ENCODE assay signal across 1 cellular context in the genomic region with DNA sequence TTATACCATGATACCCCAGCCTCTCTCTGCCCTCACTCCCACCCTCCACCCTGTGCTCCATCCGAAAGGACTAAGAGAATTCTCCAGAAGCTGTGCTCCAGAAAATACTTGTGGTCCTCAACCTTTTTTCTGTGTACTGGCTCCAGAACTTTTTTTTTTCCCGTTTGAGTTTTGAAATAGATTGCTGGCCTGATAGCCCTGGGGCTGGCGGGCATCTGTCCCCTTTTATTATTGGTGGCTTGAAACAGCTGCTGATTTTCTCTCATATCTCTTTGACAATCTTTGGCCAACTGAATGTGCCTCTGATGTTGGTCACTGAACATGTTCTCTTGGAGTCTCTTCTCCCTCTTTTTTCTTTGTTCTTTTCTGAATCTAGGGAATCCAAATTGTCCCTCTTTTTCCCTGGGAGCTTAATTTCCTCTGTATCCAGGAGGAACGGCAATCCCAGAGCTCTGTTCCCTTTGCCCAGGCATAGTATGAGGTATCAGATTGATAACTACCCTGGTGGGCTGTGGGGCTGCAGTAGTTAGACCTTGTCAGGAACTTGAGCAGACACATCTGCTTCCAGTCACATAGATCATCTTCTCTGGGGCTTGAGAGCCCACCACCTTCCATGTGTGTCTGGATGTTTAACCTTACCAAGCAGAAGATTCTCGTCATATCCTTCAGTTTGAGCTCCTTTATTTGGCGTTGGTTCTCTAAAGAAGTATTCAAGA.
TF ChIP-seq lines count a peak whose summit lies in the region.

No MANE protein-coding gene starts in this region.

TF ChIP-seq in K562, 482 proteins besides CTCF, POLR2A, EP300 and RAD21 (continues in another document):
- no peak for TF ChIP-seq NUFIP1 (IDR thresholded peaks at IDR 0.05; ENCODE audit: partially characterized antibody)
- peak in 1 of 2 experiments; percentile 7; a peak in 2 of 4 replicates for TF ChIP-seq ETV6 (IDR thresholded peaks at IDR 0.05; ENCODE audit: borderline replicate concordance in 1 of 2, low read depth in 2 of 2, low read length in 1 of 2)
- no peak for TF ChIP-seq ETV6 (CRISPR knock-in tag; IDR thresholded peaks at IDR 0.05; ENCODE audit: borderline replicate concordance)
- no peak for TF ChIP-seq ZNF785 (CRISPR knock-in tag; IDR thresholded peaks at IDR 0.05)
- TF ChIP-seq DIDO1 (tag; IDR thresholded peaks at IDR 0.05; ENCODE audit: low read depth): no peak
- TF ChIP-seq, protein P1, sequence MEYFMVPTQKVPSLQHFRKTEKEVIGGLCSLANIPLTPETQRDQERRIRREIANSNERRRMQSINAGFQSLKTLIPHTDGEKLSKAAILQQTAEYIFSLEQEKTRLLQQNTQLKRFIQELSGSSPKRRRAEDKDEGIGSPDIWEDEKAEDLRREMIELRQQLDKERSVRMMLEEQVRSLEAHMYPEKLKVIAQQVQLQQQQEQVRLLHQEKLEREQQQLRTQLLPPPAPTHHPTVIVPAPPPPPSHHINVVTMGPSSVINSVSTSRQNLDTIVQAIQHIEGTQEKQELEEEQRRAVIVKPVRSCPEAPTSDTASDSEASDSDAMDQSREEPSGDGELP (CRISPR knock-in tag; IDR thresholded peaks at IDR 0.05; ENCODE audit: borderline replicate concordance): 0 out of 2 replicates have a peak, but pooled peaks have one; percentile 3
- TF ChIP-seq, protein P2, sequence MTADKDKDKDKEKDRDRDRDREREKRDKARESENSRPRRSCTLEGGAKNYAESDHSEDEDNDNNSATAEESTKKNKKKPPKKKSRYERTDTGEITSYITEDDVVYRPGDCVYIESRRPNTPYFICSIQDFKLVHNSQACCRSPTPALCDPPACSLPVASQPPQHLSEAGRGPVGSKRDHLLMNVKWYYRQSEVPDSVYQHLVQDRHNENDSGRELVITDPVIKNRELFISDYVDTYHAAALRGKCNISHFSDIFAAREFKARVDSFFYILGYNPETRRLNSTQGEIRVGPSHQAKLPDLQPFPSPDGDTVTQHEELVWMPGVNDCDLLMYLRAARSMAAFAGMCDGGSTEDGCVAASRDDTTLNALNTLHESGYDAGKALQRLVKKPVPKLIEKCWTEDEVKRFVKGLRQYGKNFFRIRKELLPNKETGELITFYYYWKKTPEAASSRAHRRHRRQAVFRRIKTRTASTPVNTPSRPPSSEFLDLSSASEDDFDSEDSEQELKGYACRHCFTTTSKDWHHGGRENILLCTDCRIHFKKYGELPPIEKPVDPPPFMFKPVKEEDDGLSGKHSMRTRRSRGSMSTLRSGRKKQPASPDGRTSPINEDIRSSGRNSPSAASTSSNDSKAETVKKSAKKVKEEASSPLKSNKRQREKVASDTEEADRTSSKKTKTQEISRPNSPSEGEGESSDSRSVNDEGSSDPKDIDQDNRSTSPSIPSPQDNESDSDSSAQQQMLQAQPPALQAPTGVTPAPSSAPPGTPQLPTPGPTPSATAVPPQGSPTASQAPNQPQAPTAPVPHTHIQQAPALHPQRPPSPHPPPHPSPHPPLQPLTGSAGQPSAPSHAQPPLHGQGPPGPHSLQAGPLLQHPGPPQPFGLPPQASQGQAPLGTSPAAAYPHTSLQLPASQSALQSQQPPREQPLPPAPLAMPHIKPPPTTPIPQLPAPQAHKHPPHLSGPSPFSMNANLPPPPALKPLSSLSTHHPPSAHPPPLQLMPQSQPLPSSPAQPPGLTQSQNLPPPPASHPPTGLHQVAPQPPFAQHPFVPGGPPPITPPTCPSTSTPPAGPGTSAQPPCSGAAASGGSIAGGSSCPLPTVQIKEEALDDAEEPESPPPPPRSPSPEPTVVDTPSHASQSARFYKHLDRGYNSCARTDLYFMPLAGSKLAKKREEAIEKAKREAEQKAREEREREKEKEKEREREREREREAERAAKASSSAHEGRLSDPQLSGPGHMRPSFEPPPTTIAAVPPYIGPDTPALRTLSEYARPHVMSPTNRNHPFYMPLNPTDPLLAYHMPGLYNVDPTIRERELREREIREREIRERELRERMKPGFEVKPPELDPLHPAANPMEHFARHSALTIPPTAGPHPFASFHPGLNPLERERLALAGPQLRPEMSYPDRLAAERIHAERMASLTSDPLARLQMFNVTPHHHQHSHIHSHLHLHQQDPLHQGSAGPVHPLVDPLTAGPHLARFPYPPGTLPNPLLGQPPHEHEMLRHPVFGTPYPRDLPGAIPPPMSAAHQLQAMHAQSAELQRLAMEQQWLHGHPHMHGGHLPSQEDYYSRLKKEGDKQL (CRISPR knock-in tag; IDR thresholded peaks at IDR 0.05; ENCODE audit: borderline replicate concordance): no peak
- peak; percentile 10 for TF ChIP-seq KDM5B (IDR thresholded peaks at IDR 0.05; ENCODE audit: insufficient replicate concordance, low read depth, low read length)
- no peak for TF ChIP-seq EGR1 (conservative IDR thresholded peaks at IDR 0.05)
- TF ChIP-seq CC2D1A (IDR thresholded peaks at IDR 0.05): 0 out of 2 replicates have a peak, but pooled peaks have one; percentile 18
- TF ChIP-seq EWSR1 (IDR thresholded peaks at IDR 0.05; ENCODE audit: borderline replicate concordance, low read depth, partially characterized antibody): no peak
- TF ChIP-seq, protein P3, sequence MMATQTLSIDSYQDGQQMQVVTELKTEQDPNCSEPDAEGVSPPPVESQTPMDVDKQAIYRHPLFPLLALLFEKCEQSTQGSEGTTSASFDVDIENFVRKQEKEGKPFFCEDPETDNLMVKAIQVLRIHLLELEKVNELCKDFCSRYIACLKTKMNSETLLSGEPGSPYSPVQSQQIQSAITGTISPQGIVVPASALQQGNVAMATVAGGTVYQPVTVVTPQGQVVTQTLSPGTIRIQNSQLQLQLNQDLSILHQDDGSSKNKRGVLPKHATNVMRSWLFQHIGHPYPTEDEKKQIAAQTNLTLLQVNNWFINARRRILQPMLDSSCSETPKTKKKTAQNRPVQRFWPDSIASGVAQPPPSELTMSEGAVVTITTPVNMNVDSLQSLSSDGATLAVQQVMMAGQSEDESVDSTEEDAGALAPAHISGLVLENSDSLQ (IDR thresholded peaks at IDR 0.05): no peak
- 0 out of 2 replicates have a peak, but pooled peaks have one; percentile 2 for TF ChIP-seq TOE1 (IDR thresholded peaks at IDR 0.05; ENCODE audit: borderline replicate concordance)
- no peak for TF ChIP-seq TOE1 (CRISPR knock-in tag; IDR thresholded peaks at IDR 0.05; ENCODE audit: borderline replicate concordance, low read depth)
- no peak for TF ChIP-seq NR2F6 (CRISPR knock-in tag; IDR thresholded peaks at IDR 0.05)
- TF ChIP-seq, protein P4, sequence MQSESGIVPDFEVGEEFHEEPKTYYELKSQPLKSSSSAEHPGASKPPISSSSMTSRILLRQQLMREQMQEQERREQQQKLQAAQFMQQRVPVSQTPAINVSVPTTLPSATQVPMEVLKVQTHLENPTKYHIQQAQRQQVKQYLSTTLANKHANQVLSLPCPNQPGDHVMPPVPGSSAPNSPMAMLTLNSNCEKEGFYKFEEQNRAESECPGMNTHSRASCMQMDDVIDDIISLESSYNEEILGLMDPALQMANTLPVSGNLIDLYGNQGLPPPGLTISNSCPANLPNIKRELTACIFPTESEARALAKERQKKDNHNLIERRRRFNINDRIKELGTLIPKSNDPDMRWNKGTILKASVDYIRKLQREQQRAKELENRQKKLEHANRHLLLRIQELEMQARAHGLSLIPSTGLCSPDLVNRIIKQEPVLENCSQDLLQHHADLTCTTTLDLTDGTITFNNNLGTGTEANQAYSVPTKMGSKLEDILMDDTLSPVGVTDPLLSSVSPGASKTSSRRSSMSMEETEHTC (IDR thresholded peaks at IDR 0.05): no peak
- no peak for TF ChIP-seq PML (IDR thresholded peaks at IDR 0.05; ENCODE audit: low read length)
- no peak for TF ChIP-seq ZNF717 (CRISPR knock-in tag; IDR thresholded peaks at IDR 0.05)
- TF ChIP-seq ZNF589 (CRISPR knock-in tag; IDR thresholded peaks at IDR 0.05; ENCODE audit: low read depth): no peak
- TF ChIP-seq, protein P5, sequence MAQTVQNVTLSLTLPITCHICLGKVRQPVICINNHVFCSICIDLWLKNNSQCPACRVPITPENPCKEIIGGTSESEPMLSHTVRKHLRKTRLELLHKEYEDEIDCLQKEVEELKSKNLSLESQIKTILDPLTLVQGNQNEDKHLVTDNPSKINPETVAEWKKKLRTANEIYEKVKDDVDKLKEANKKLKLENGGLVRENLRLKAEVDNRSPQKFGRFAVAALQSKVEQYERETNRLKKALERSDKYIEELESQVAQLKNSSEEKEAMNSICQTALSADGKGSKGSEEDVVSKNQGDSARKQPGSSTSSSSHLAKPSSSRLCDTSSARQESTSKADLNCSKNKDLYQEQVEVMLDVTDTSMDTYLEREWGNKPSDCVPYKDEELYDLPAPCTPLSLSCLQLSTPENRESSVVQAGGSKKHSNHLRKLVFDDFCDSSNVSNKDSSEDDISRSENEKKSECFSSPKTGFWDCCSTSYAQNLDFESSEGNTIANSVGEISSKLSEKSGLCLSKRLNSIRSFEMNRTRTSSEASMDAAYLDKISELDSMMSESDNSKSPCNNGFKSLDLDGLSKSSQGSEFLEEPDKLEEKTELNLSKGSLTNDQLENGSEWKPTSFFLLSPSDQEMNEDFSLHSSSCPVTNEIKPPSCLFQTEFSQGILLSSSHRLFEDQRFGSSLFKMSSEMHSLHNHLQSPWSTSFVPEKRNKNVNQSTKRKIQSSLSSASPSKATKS (CRISPR knock-in tag; IDR thresholded peaks at IDR 0.05): no peak
- TF ChIP-seq, protein P6, sequence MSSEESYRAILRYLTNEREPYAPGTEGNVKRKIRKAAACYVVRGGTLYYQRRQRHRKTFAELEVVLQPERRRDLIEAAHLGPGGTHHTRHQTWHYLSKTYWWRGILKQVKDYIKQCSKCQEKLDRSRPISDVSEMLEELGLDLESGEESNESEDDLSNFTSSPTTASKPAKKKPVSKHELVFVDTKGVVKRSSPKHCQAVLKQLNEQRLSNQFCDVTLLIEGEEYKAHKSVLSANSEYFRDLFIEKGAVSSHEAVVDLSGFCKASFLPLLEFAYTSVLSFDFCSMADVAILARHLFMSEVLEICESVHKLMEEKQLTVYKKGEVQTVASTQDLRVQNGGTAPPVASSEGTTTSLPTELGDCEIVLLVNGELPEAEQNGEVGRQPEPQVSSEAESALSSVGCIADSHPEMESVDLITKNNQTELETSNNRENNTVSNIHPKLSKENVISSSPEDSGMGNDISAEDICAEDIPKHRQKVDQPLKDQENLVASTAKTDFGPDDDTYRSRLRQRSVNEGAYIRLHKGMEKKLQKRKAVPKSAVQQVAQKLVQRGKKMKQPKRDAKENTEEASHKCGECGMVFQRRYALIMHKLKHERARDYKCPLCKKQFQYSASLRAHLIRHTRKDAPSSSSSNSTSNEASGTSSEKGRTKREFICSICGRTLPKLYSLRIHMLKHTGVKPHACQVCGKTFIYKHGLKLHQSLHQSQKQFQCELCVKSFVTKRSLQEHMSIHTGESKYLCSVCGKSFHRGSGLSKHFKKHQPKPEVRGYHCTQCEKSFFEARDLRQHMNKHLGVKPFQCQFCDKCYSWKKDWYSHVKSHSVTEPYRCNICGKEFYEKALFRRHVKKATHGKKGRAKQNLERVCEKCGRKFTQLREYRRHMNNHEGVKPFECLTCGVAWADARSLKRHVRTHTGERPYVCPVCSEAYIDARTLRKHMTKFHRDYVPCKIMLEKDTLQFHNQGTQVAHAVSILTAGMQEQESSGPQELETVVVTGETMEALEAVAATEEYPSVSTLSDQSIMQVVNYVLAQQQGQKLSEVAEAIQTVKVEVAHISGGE (CRISPR knock-in tag; IDR thresholded peaks at IDR 0.05): 0 out of 6 replicates have a peak, but pooled peaks of 1 of the 3 experiments have one; percentile 10
- TF ChIP-seq, protein P7, sequence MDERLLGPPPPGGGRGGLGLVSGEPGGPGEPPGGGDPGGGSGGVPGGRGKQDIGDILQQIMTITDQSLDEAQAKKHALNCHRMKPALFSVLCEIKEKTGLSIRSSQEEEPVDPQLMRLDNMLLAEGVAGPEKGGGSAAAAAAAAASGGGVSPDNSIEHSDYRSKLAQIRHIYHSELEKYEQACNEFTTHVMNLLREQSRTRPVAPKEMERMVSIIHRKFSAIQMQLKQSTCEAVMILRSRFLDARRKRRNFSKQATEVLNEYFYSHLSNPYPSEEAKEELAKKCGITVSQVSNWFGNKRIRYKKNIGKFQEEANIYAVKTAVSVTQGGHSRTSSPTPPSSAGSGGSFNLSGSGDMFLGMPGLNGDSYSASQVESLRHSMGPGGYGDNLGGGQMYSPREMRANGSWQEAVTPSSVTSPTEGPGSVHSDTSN (CRISPR knock-in tag; IDR thresholded peaks at IDR 0.05; ENCODE audit: low read depth): no peak
- TF ChIP-seq, protein P7 (tag; conservative IDR thresholded peaks at IDR 0.05; ENCODE audit: low read depth): no peak
- TF ChIP-seq ARID2 (IDR thresholded peaks at IDR 0.05): 0 out of 2 replicates have a peak, but pooled peaks have one; percentile 32
- TF ChIP-seq TCFL5 (CRISPR knock-in tag; conservative IDR thresholded peaks at IDR 0.05): no peak
- TF ChIP-seq ZNF354B (CRISPR knock-in tag; IDR thresholded peaks at IDR 0.05): no peak
- TF ChIP-seq, protein P8, sequence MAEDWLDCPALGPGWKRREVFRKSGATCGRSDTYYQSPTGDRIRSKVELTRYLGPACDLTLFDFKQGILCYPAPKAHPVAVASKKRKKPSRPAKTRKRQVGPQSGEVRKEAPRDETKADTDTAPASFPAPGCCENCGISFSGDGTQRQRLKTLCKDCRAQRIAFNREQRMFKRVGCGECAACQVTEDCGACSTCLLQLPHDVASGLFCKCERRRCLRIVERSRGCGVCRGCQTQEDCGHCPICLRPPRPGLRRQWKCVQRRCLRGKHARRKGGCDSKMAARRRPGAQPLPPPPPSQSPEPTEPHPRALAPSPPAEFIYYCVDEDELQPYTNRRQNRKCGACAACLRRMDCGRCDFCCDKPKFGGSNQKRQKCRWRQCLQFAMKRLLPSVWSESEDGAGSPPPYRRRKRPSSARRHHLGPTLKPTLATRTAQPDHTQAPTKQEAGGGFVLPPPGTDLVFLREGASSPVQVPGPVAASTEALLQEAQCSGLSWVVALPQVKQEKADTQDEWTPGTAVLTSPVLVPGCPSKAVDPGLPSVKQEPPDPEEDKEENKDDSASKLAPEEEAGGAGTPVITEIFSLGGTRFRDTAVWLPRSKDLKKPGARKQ (CRISPR knock-in tag; IDR thresholded peaks at IDR 0.05): no peak
- no peak for TF ChIP-seq HSF4 (CRISPR knock-in tag; IDR thresholded peaks at IDR 0.05; ENCODE audit: borderline replicate concordance)
- TF ChIP-seq TEAD1 (CRISPR knock-in tag; IDR thresholded peaks at IDR 0.05): no peak
- TF ChIP-seq ZNF780A (CRISPR knock-in tag; IDR thresholded peaks at IDR 0.05): no peak
- TF ChIP-seq ELF1 (tag; IDR thresholded peaks at IDR 0.05): 0 out of 2 replicates have a peak, but pooled peaks have one; percentile 1
